Comparison of ENCODE assay signal across 33 cellular contexts in genomic region chrX:104750146-104750699, GRCh38.
DNase-seq lines count a peak whose midpoint lies in the region; ATAC-seq, FAIRE-seq and TF ChIP-seq lines count a peak whose summit lies in the region.
"Had no signal": no experiment of that assay in that cellular context is flagged by ENCODE, and none has a peak within 500 bp of the region (broad histone marks: within the 10 kb centered on the region; RNA-seq: fewer than 3 reads in every experiment).

No MANE protein-coding gene starts in this region.

- FAIRE-seq in pancreas (lab: Jason Lieb, UNC) (peak; percentile 20), D721Med (lab: Jason Lieb, UNC) (no peak)
- FAIRE-seq: GM12878, keratinocyte had no signal

- ATAC-seq in pancreas: peak in 1 of 4 donors; percentile 34
- no peak for ATAC-seq in stimulated activated naive CD8-positive, alpha-beta T cell treated with anti-CD3 and anti-CD28 coated beads, Interleukin-15, Interleukin-2, amounts not matched to agents 100 U/mL and 50 U/mL, for 24 hours
- ATAC-seq: activated T-helper 17 cell treated with anti-CD3 and anti-CD28 coated beads, Interleukin-2, amount 50 U/mL, for 72 hours; GM12878; lower lobe of right lung had no signal

- DNase-seq in LHCN-M2 (ENCODE audit: low read depth) (peak; percentile 38), RPMI7951 (ENCODE audit: low read depth) (peak; percentile 15), foreskin melanocyte (peak; percentile 84), pancreas (no peak), NCI-H510A treated with DMSO at 0.1 percent for 48 hours (lab: John Stamatoyannopoulos, UW) (no peak), D721Med (ENCODE audit: insufficient read length, low spot score) (no peak)
- no peak for DNase-seq in stimulated activated naive CD8-positive, alpha-beta T cell treated with anti-CD3 and anti-CD28 coated beads, Interleukin-15, Interleukin-2, amounts not matched to agents 100 U/mL and 50 U/mL, for 24 hours
- no peak for DNase-seq in stimulated activated CD4-positive, alpha-beta T cell treated with anti-CD3 and anti-CD28 coated beads, Interleukin-1b, Interleukin-23, amount 100 ng/mL, for 48 hours
- DNase-seq: activated CD4-positive, alpha-beta T cell treated with anti-CD3 and anti-CD28 coated beads for 4 hours; activated naive CD4-positive, alpha-beta T cell treated with anti-CD3 and anti-CD28 coated beads, Interleukin-2, amount 50 U/mL, for 16 hours; amniotic stem cell; CD8-positive, alpha-beta memory T cell; effector memory CD4-positive, alpha-beta T cell; H7; lower lobe of right lung; NCI-H1417; NCI-H2081 treated with DMSO at 0.1 percent for 48 hours; NCI-H226; NCI-H82; nephron progenitor cell; posterior cingulate gyrus; RPMI8226; sigmoid colon; SJCRH30; stimulated activated CD4-positive, alpha-beta T cell treated with anti-CD3 and anti-CD28 coated beads, Interleukin-4, amount 100 ng/mL, for 4 hours; T1000; trophoblast cell; WERI-Rb-1 had no signal

- no peak overlapping the region for H3K27ac ChIP-seq in pancreas
- H3K27ac ChIP-seq: coronary artery, KMS-11, lower lobe of right lung, sigmoid colon, SJCRH30, WERI-Rb-1 had no signal

- H3K36me3 ChIP-seq in pancreas: no peaks in the 10 kb centered on the region
- H3K36me3 ChIP-seq: lower lobe of right lung, sigmoid colon, SJCRH30, WERI-Rb-1 had no signal

- peaks cover 0 to 4% (median under 1%) of the 10 kb centered on the region in 4 donors for H3K27me3 ChIP-seq in pancreas
- H3K27me3 ChIP-seq: sigmoid colon, SJCRH30 had no signal

- H3K9me3 ChIP-seq in pancreas: no peaks in the 10 kb centered on the region
- H3K9me3 ChIP-seq: lower lobe of right lung, sigmoid colon, SJCRH30 had no signal

- intact Hi-C loops in pancreas (cut with DNase I): no loop called here

- TF ChIP-seq CTCF in pancreas (IDR thresholded peaks at IDR 0.05) (no peak), D721Med (IDR thresholded peaks at IDR 0.05; ENCODE audit: insufficient read depth, missing control alignments) (no peak)

- H3K4me3 ChIP-seq in pancreas: no peak overlapping the region
- H3K4me3 ChIP-seq: coronary artery, GM12878, lower lobe of right lung, sigmoid colon, SJCRH30 had no signal

- WGBS in pancreas, 2 donors: 64 to 72% methylated on average over 2 of the region's 2 CpGs

- H3K4me1 ChIP-seq in pancreas: no peaks in the 10 kb centered on the region
- H3K4me1 ChIP-seq: lower lobe of right lung, sigmoid colon, SJCRH30 had no signal

Comparison
In these comparisons a context has a peak if more than half of its experiments do, and no peak if none do; other contexts are left out.
1. DNase-seq: peak in LHCN-M2 (single experiment), RPMI7951 (single experiment) and foreskin melanocyte (single experiment); none in pancreas (0 of 6), NCI-H510A treated with DMSO at 0.1 percent for 48 hours (single experiment), stimulated activated naive CD8-positive, alpha-beta T cell treated with anti-CD3 and anti-CD28 coated beads, Interleukin-15, Interleukin-2, amounts not matched to agents 100 U/mL and 50 U/mL, for 24 hours (single experiment), stimulated activated CD4-positive, alpha-beta T cell treated with anti-CD3 and anti-CD28 coated beads, Interleukin-1b, Interleukin-23, amount 100 ng/mL, for 48 hours (single experiment) and D721Med (single experiment).